9 cellular contexts compared by ENCODE assay signal in the genomic region with DNA sequence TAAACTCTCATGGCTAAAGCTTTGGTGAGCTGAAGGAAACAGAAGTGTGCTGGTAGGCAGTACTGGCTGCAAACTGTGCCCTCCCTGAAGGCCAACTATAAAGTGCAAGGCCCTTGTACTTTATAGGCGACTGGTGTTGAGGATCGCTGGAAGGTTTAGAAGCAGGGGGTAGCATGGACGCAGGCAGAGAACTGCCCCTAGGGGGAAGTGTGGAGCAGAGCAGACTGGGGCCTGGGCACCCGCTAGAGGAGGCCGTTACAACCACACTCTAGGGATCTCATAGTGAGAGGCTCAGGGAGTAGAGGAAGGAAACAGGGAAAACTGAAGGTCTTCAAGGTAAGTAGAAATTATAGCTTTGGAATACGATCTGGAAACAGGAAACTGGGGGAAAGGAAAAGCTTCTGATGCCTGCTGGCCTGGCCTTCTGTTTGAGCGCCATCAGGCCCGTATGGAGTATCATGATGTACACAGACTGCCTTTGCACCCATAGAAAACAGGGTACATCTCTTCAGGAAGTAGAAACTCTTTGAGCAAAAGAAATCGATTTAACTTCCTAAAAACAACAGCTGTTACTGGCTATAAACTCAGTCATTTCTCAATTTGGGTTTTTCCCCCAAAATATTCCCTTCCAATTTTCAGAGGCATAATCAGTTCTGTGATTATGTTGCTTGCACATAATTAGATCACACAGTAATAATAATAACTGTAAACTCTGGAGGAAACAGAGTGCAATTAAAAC. TPM values are rescaled to one million over a fixed set of nuclear protein-coding genes. Genes with fewer than 3 reads are reported as not detected.
A peak's percentile ranks its signal among the peaks of the same experiment; 100 is the strongest.
DNase-seq lines count a peak whose midpoint lies in the region; ATAC-seq, FAIRE-seq and TF ChIP-seq lines count a peak whose summit lies in the region.
"Had no signal": no experiment of that assay in that cellular context is flagged by ENCODE, and none has a peak within 500 bp of the region (broad histone marks: within the 10 kb centered on the region; RNA-seq: fewer than 3 reads in every experiment).

No MANE protein-coding gene starts in this region.

- no peaks in the 10 kb centered on the region for H4K20me1 ChIP-seq in KMS-11 (ENCODE audit: insufficient read depth)
- H4K20me1 ChIP-seq in H1 (replicated peaks in 1 of 2; ENCODE audit: control insufficient read depth in 1 of 2, insufficient read depth in 2 of 2, low read length in 2 of 2) = no peaks in the 10 kb centered on the region

- H3K4me1 ChIP-seq in KMS-11 (ENCODE audit: low read depth, poor library complexity, severe bottlenecking) (peaks cover 65% of the 10 kb centered on the region), H1 (replicated peaks in 1 of 4; ENCODE audit: control insufficient read depth in 3 of 4, insufficient read depth in 4 of 4, low read length in 3 of 4) (peaks cover 0 to 7% (median 5%) of the 10 kb centered on the region in 4 experiments; a peak in 5 of 7 replicates), neuronal stem cell (ENCODE audit: control insufficient read depth in 2 of 2, insufficient read depth in 1 of 2, low read depth in 1 of 2, low read length in 2 of 2) (peaks cover 6 to 11% of the 10 kb centered on the region in 2 donors)

- TF ChIP-seq RAD21 in H1 (IDR thresholded peaks at IDR 0.05 in 1 of 2, conservative IDR thresholded peaks at IDR 0.05 in 1 of 2; ENCODE audit: low read depth in 2 of 2, low read length in 2 of 2) = peak; percentile 61 to 67

- TF ChIP-seq CTCF in KMS-11 (conservative IDR thresholded peaks at IDR 0.05; ENCODE audit: low read depth, low read length) (peak; percentile 48), H1 (IDR thresholded peaks at IDR 0.05; ENCODE audit: control extremely low read depth in 1 of 3, insufficient read depth in 1 of 3, low read depth in 1 of 3, low read length in 3 of 3) (peak; percentile 59 to 74 (median 73))

- POLR2A ChIA-PET in H1 (lab: Charles Lee; ENCODE audit: partially characterized antibody) = interaction anchor here (2.3 kb wide), 1 partner anchor 24 kb away, joined by 10 read pairs; a partner anchor contains a TSS

- H3K4ac ChIP-seq in H1 (replicated peaks; ENCODE audit: insufficient read length, low read depth, low read length) (no peak overlapping the region), neuronal stem cell (ENCODE audit: low read length) (no peak overlapping the region)

- H2BK5ac ChIP-seq in H1 (ENCODE audit: low read depth, low read length) = no peak overlapping the region
- no peak overlapping the region for H2BK5ac ChIP-seq in neuronal stem cell (ENCODE audit: low read length)

- no peak overlapping the region for H4K8ac ChIP-seq in H1 (ENCODE audit: extremely low read depth, insufficient read depth, low read length)
- H4K8ac ChIP-seq in neuronal stem cell (ENCODE audit: low read depth, low read length) = no peak overlapping the region

- no peak overlapping the region for H3K27ac ChIP-seq in KMS-11
- H3K27ac ChIP-seq in H1 (ENCODE audit: low read depth, low read length) = no peak overlapping the region
- H3K27ac ChIP-seq in neuronal stem cell (replicated peaks; ENCODE audit: low read length) = no peak overlapping the region

- H2AK5ac ChIP-seq in H1 (ENCODE audit: low read depth, low read length) = no peak overlapping the region
- H2AK5ac ChIP-seq in neuronal stem cell (ENCODE audit: low read depth, low read length) = no peak overlapping the region

- H3K79me1 ChIP-seq in H1 (ENCODE audit: low read depth, low read length) (no peaks in the 10 kb centered on the region), neuronal stem cell (ENCODE audit: low read depth, low read length) (no peaks in the 10 kb centered on the region)

- H2BK12ac ChIP-seq in H1 (ENCODE audit: low read depth, low read length) = no peak overlapping the region
- H2BK12ac ChIP-seq in neuronal stem cell (ENCODE audit: low read length) = no peak overlapping the region

- H3K18ac ChIP-seq in H1 (ENCODE audit: extremely low read depth, low read length) (no peak overlapping the region), neuronal stem cell (ENCODE audit: low read length) (no peak overlapping the region)

- DNase-seq in activated CD4-positive, alpha-beta T cell treated with anti-CD3 and anti-CD28 coated beads, Interleukin-2, amount 50 U/mL, for 1 hour = peak; percentile 63
- no peak for DNase-seq in H1 (ENCODE audit: low read depth in 1 of 2, low spot score in 2 of 2)
- no peak for DNase-seq in neuronal stem cell (ENCODE audit: low spot score)
- DNase-seq in Ammon's horn (ENCODE audit: low spot score) = no peak

- H3K27me3 ChIP-seq in KMS-11 (ENCODE audit: insufficient read depth, low read depth) = no peaks in the 10 kb centered on the region
- no peaks in the 10 kb centered on the region for H3K27me3 ChIP-seq in H1 (replicated peaks in 1 of 4; ENCODE audit: control insufficient read depth in 3 of 4, extremely low read depth in 1 of 4, insufficient read depth in 3 of 4, low read length in 3 of 4)
- H3K27me3 ChIP-seq in neuronal stem cell (ENCODE audit: control insufficient read depth in 3 of 3, insufficient read depth in 3 of 3, low read depth in 1 of 3, low read length in 3 of 3) = no peaks in the 10 kb centered on the region

- H3K9me3 ChIP-seq in H1 (ENCODE audit: insufficient read depth in 2 of 2, low read depth in 1 of 2, low read length in 1 of 2) (no peaks in the 10 kb centered on the region), neuronal stem cell (replicated peaks in 1 of 2; ENCODE audit: control insufficient read depth in 2 of 2, insufficient read depth in 1 of 2, low read depth in 1 of 2, low read length in 2 of 2) (no peaks in the 10 kb centered on the region)

- FAIRE-seq in H1 (lab: Jason Lieb, UNC) = peak; percentile 45
- FAIRE-seq: TTC549 had no signal

- H3K14ac ChIP-seq in H1 (ENCODE audit: insufficient read length) (no peak overlapping the region), neuronal stem cell (ENCODE audit: low read length) (no peak overlapping the region)

- ATAC-seq in GM21528 (IDR thresholded peaks at IDR 0.05; ENCODE audit: low FRiP score, unreplicated experiment) (peak; percentile 52), HG03039 (IDR thresholded peaks at IDR 0.05; ENCODE audit: unreplicated experiment) (no peak)

- H3K23me2 ChIP-seq in H1 (ENCODE audit: low read depth, low read length) = no peaks in the 10 kb centered on the region

- H3K4me3 ChIP-seq in GM08714 (ENCODE audit: low read length) (peak overlapping the region; percentile 48; the same call in 1 of the 2 replicates), KMS-11 (IDR thresholded peaks at IDR 0.05; ENCODE audit: insufficient read depth, low read depth, low read length) (no peak overlapping the region), H1 (ENCODE audit: extremely low read depth in 1 of 4, insufficient read depth in 2 of 4, low read depth in 3 of 4, low read length in 4 of 4) (no peak overlapping the region), neuronal stem cell (ENCODE audit: low read length in 2 of 2) (no peak overlapping the region)

- no peak overlapping the region for H2BK20ac ChIP-seq in H1 (ENCODE audit: low read length)

- TF ChIP-seq POLR2A in H1 (IDR thresholded peaks at IDR 0.05; ENCODE audit: control extremely low read depth in 1 of 2, low read depth in 2 of 2, low read length in 2 of 2) = no peak

- CTCF ChIA-PET in H1 (lab: Charles Lee; ENCODE audit: partially characterized antibody) = interaction anchor here (0.7 to 1.8 kb wide), 12 partner anchors 15 to 556 kb away, joined by 3 to 6 read pairs (median 3); no protein-coding TSS in a partner anchor

- 32% methylated on average over 3 of the region's 9 CpGs; no CpG with 5 or more reads in 1 of the 2 experiments for WGBS in H1 (ENCODE audit: extremely low coverage in 1 of 2, insufficient coverage in 1 of 2, insufficient read length in 1 of 2, insufficient replicate concordance in 2 of 2, low coverage in 1 of 2, low lambda C conversion rate in 2 of 2, missing lambda C conversion rate in 1 of 2), 2 experiments
- WGBS in neuronal stem cell (ENCODE audit: extremely low coverage in 2 of 2, insufficient read length in 2 of 2, insufficient replicate concordance in 1 of 2), 2 donors = no CpG with 5 or more reads among the region's 9 CpGs

- no peak overlapping the region for H4K91ac ChIP-seq in H1 (replicated peaks; ENCODE audit: insufficient read length, low read length)
- no peak overlapping the region for H4K91ac ChIP-seq in neuronal stem cell (ENCODE audit: low read depth, low read length, poor library complexity)

- H2AFZ ChIP-seq in KMS-11 (ENCODE audit: low read depth) = no peak overlapping the region
- H2AFZ ChIP-seq in H1 (ENCODE audit: low read length) = no peak overlapping the region; the same call in 1 of the 2 replicates
- H2AFZ ChIP-seq in neuronal stem cell (ENCODE audit: low read length) = peak overlapping the region; percentile 51

- no peak for TF ChIP-seq EP300 in H1 (IDR thresholded peaks at IDR 0.05; ENCODE audit: borderline replicate concordance in 1 of 2, low read depth in 2 of 2, low read length in 2 of 2)

- no peak overlapping the region for H2BK15ac ChIP-seq in H1 (ENCODE audit: low read length)
- H2BK15ac ChIP-seq in neuronal stem cell (ENCODE audit: low read length) = no peak overlapping the region

- no peak overlapping the region for H4K5ac ChIP-seq in H1 (ENCODE audit: insufficient read length, low read depth, low read length)

- no peak overlapping the region; the same call in 1 of the 2 replicates for H3K4me2 ChIP-seq in KMS-11
- H3K4me2 ChIP-seq in H1 (ENCODE audit: insufficient read depth in 1 of 2, low read depth in 2 of 2, low read length in 2 of 2) = no peak overlapping the region
- no peak overlapping the region for H3K4me2 ChIP-seq in neuronal stem cell (ENCODE audit: insufficient read depth, low read length, poor library complexity, severe bottlenecking)

- no peak overlapping the region for H3K23ac ChIP-seq in H1 (ENCODE audit: insufficient read length)
- H3K23ac ChIP-seq in neuronal stem cell (ENCODE audit: low read depth, low read length, poor library complexity) = no peak overlapping the region

- H3K9ac ChIP-seq in KMS-11 (no peak overlapping the region), H1 (replicated peaks in 1 of 4; ENCODE audit: extremely low read depth in 1 of 4, low read depth in 3 of 4, low read length in 3 of 4) (no peak overlapping the region), neuronal stem cell (ENCODE audit: low read depth, low read length, poor library complexity) (no peak overlapping the region)

- no peak overlapping the region for H3K56ac ChIP-seq in H1 (replicated peaks; ENCODE audit: insufficient read length, low read depth, low read length)

- H2BK120ac ChIP-seq in H1 (replicated peaks; ENCODE audit: low read depth, low read length) (no peak overlapping the region), neuronal stem cell (ENCODE audit: low read depth, low read length) (no peak overlapping the region)

- H3K36me3 ChIP-seq in KMS-11 (ENCODE audit: insufficient read depth) (no peaks in the 10 kb centered on the region), H1 (ENCODE audit: control insufficient read depth in 2 of 4, insufficient read depth in 4 of 4, low read length in 3 of 4) (no peaks in the 10 kb centered on the region), neuronal stem cell (replicated peaks in 1 of 2; ENCODE audit: control insufficient read depth in 2 of 2, insufficient read depth in 2 of 2, low read length in 2 of 2) (no peaks in the 10 kb centered on the region)

- H3K79me2 ChIP-seq in KMS-11 (ENCODE audit: insufficient read depth, low read depth) (no peaks in the 10 kb centered on the region), H1 (ENCODE audit: control insufficient read depth in 1 of 2, insufficient read depth in 2 of 2, low read length in 2 of 2) (no peaks in the 10 kb centered on the region)

RNA-seq across cellular contexts. Expression of a gene that starts 23.9 kb away (rescaled TPM):
- 2,063 and 2,127 TPM in 2 replicates for total RNA-seq in H1 (2021; fragmentation: NEBNext Ultra II Directional; extraction: Animal tissue kit (Norgen Biotek cat#: 25700))
- polyA plus RNA-seq in H1 (2011; rRNA removed) = 898 and 2,112 TPM in 2 replicates
- 2,037 TPM for polyA plus RNA-seq in H1 (2011; cell fraction: cytosol; rRNA removed)
- 1,449 TPM for polyA plus RNA-seq in H1 (2011; cell fraction: nucleus; rRNA removed)
- polyA plus RNA-seq in H1 (2012, experiment 1 of 2) = 3,988 to 5,303 TPM (median 4,778 TPM) in 4 replicates
- polyA plus RNA-seq in H1 (2012, experiment 2 of 2) = 2,070 TPM
- polyA plus RNA-seq in H1 (2013, experiment 1 of 2) = 2,940 TPM
- 3,080 TPM for polyA plus RNA-seq in H1 (2013, experiment 2 of 2)
- 1,070 and 1,196 TPM in 2 replicates for polyA minus RNA-seq in H1 (2011; rRNA and poly(A)+ RNA removed)
- polyA minus RNA-seq in H1 (2011; cell fraction: cytosol; rRNA and poly(A)+ RNA removed) = 423 TPM
- 584 TPM for polyA minus RNA-seq in H1 (2011; cell fraction: nucleus; rRNA and poly(A)+ RNA removed)
- polyA plus RNA-seq in neuronal stem cell (2013, experiment 1 of 2) = 3,189 TPM
- polyA plus RNA-seq in neuronal stem cell (2013, experiment 2 of 2) = 3,111 TPM

RNA-seq across cellular contexts. Expression of a gene that starts 44.6 kb away (rescaled TPM):
- not detected in 2 replicates for total RNA-seq in H1 (2021; fragmentation: NEBNext Ultra II Directional; extraction: Animal tissue kit (Norgen Biotek cat#: 25700))
- polyA plus RNA-seq in H1 (2011; rRNA removed) = not detected in 2 replicates
- polyA plus RNA-seq in H1 (2011; cell fraction: cytosol; rRNA removed) = not detected
- polyA plus RNA-seq in H1 (2011; cell fraction: nucleus; rRNA removed) = not detected
- not detected in 4 replicates for polyA plus RNA-seq in H1 (2012, experiment 1 of 2)
- not detected for polyA plus RNA-seq in H1 (2012, experiment 2 of 2)
- polyA plus RNA-seq in H1 (2013, experiment 1 of 2) = not detected
- not detected for polyA plus RNA-seq in H1 (2013, experiment 2 of 2)
- polyA minus RNA-seq in H1 (2011; rRNA and poly(A)+ RNA removed) = not detected in 2 replicates
- not detected for polyA minus RNA-seq in H1 (2011; cell fraction: cytosol; rRNA and poly(A)+ RNA removed)
- polyA minus RNA-seq in H1 (2011; cell fraction: nucleus; rRNA and poly(A)+ RNA removed) = not detected
- not detected for polyA plus RNA-seq in neuronal stem cell (2013, experiment 1 of 2)
- not detected for polyA plus RNA-seq in neuronal stem cell (2013, experiment 2 of 2)
